ENCODE assay signal across 8 cellular contexts in genomic region chr9:137550241-137550621, GRCh38. TPM values are rescaled to one million over a fixed set of nuclear protein-coding genes. Genes with fewer than 3 reads are reported as not detected.
A peak's percentile ranks its signal among the peaks of the same experiment; 100 is the strongest.
DNase-seq lines count a peak whose midpoint lies in the region; ATAC-seq and TF ChIP-seq lines count a peak whose summit lies in the region.

PNPLA7 (minus strand) TSS chr9:137550402; CDS start chr9:137550197, 205 bp downstream.

- H3K4me1 ChIP-seq in testis: peaks cover 9% of the 10 kb centered on the region

- peak within 1 kb of the TSS; percentile 80 to 81 for H3K27ac ChIP-seq in testis

- H3K9me3 Mint-ChIP-seq in activated naive CD4-positive, alpha-beta T cell treated with anti-CD3 and anti-CD28 coated beads for 36 hours: no peaks in the 10 kb centered on the region
- no peaks in the 10 kb centered on the region for H3K9me3 Mint-ChIP-seq in naive thymus-derived CD8-positive, alpha-beta T cell

- H3K4me1 Mint-ChIP-seq in activated naive CD4-positive, alpha-beta T cell treated with anti-CD3 and anti-CD28 coated beads for 36 hours (ENCODE audit: low read depth): peaks cover 23% of the 10 kb centered on the region
- H3K4me1 Mint-ChIP-seq in naive thymus-derived CD8-positive, alpha-beta T cell: peaks cover 4 to 32% (median 21%) of the 10 kb centered on the region in 4 donors

- TF ChIP-seq POLR2A in testis (IDR thresholded peaks at IDR 0.05): no peak

- peak within 1 kb of the TSS; percentile 68 for H3K4me3 Mint-ChIP-seq in activated naive CD4-positive, alpha-beta T cell treated with anti-CD3 and anti-CD28 coated beads for 36 hours
- peak within 1 kb of the TSS; percentile 85 to 96 (median 92) for H3K4me3 Mint-ChIP-seq in naive thymus-derived CD8-positive, alpha-beta T cell

- 3 to 6% methylated on average over 8 to 12 of the region's 13 CpGs for WGBS in testis, 2 donors

- no peak within 1 kb of the TSS for H3K27ac Mint-ChIP-seq in activated naive CD4-positive, alpha-beta T cell treated with anti-CD3 and anti-CD28 coated beads for 36 hours
- H3K27ac Mint-ChIP-seq in naive thymus-derived CD8-positive, alpha-beta T cell: peak within 1 kb of the TSS; percentile 71 to 93 (median 90)

- POLR2A ChIA-PET in naive thymus-derived CD8-positive, alpha-beta T cell (lab: Charles Lee): interaction anchor here (0.6 to 3.7 kb wide), 9 partner anchors 12 to 1011 kb away, joined by 3 to 25 read pairs (median 3); partner anchors contain the start of genes DPH7, NELFB and NSMF

- no peaks in the 10 kb centered on the region for H3K9me3 ChIP-seq in testis

- H3K36me3 Mint-ChIP-seq in activated naive CD4-positive, alpha-beta T cell treated with anti-CD3 and anti-CD28 coated beads for 36 hours (ENCODE audit: low read depth): peaks cover 3% of the 10 kb centered on the region
- H3K36me3 Mint-ChIP-seq in naive thymus-derived CD8-positive, alpha-beta T cell: peaks cover 0 to 9% (median under 1%) of the 10 kb centered on the region in 3 donors

- DNase-seq in DMS 273 (lab: John Stamatoyannopoulos, UW; ENCODE audit: unreplicated experiment): peak; percentile 94
- peak; percentile 31 to 42 for DNase-seq in Kasumi-1 (lab: John Stamatoyannopoulos, UW)
- peak; percentile 67 for DNase-seq in RPMI7951 (ENCODE audit: low read depth)
- peak; percentile 68 for DNase-seq in activated naive CD4-positive, alpha-beta T cell treated with anti-CD3 and anti-CD28 coated beads for 36 hours
- DNase-seq in fibroblast of villous mesenchyme (ENCODE audit: low read depth): peak; percentile 83
- peak; percentile 30 to 77 (median 38) for DNase-seq in naive thymus-derived CD8-positive, alpha-beta T cell
- peak; percentile 93 for DNase-seq in testis

- H3K4me3 ChIP-seq in fibroblast of villous mesenchyme (ENCODE audit: low read depth, low read length): peak within 1 kb of the TSS; percentile 69
- H3K4me3 ChIP-seq in testis: peak within 1 kb of the TSS; percentile 71 to 83

- intact Hi-C loops in activated naive CD4-positive, alpha-beta T cell treated with anti-CD3 and anti-CD28 coated beads for 36 hours (cut with micrococcal nuclease): loop anchor here (1.0 to 2.0 kb wide), 2 partner anchors 15 to 29 kb away; partner anchors contain the start of gene DPH7
- intact Hi-C loops in testis (cut with DNase I; ENCODE audit: low total_unique reads): no loop called here

- no peaks in the 10 kb centered on the region for H3K27me3 Mint-ChIP-seq in activated naive CD4-positive, alpha-beta T cell treated with anti-CD3 and anti-CD28 coated beads for 36 hours (ENCODE audit: low read depth)
- H3K27me3 Mint-ChIP-seq in naive thymus-derived CD8-positive, alpha-beta T cell: no peaks in the 10 kb centered on the region

- ATAC-seq in naive thymus-derived CD8-positive, alpha-beta T cell: peak; percentile 20 to 34
- ATAC-seq in GM18861 (IDR thresholded peaks at IDR 0.05; ENCODE audit: unreplicated experiment): no peak

- no peaks in the 10 kb centered on the region for H3K36me3 ChIP-seq in testis (ENCODE audit: low read depth, missing control alignments)

- CTCF ChIA-PET in activated naive CD4-positive, alpha-beta T cell treated with anti-CD3 and anti-CD28 coated beads for 36 hours (lab: Charles Lee): interaction anchor here (0.6 kb wide), 2 partner anchors 15 to 27 kb away, joined by 3 read pairs; no protein-coding TSS in a partner anchor

- no peaks in the 10 kb centered on the region for H3K27me3 ChIP-seq in testis

- TF ChIP-seq CTCF in fibroblast of villous mesenchyme (IDR thresholded peaks at IDR 0.05; ENCODE audit: insufficient read depth, low read depth, low read length) (no peak), testis (IDR thresholded peaks at IDR 0.05) (no peak)

RNA-seq across cellular contexts. Expression of gene PNPLA7, which starts in this region (rescaled TPM):
- total RNA-seq in RPMI7951 (2014; rRNA removed; shearing (Covaris generic)): not detected in 2 replicates
- 1 to 10 TPM; 2.8 to 3.1 TPM for total RNA-seq in activated naive CD4-positive, alpha-beta T cell treated with anti-CD3 and anti-CD28 coated beads for 36 hours
- 0.64 and 1.3 TPM in 2 replicates for total RNA-seq in fibroblast of villous mesenchyme
- total RNA-seq in naive thymus-derived CD8-positive, alpha-beta T cell: 10 to 100 TPM; 14.5 to 15.7 TPM
- polyA plus RNA-seq in naive thymus-derived CD8-positive, alpha-beta T cell: 1 to 10 TPM; 1.2 to 2.3 (median 1.9) TPM
- 10 to 100 TPM; 10.9 to 17.8 TPM for total RNA-seq in testis
- polyA plus RNA-seq in testis (ENCODE audit: insufficient read depth, low read depth, low replicate concordance): 4.2 TPM

Comparison
In these comparisons a context has a peak if more than half of its experiments do, and no peak if none do; other contexts are left out.
1. Peak in DNase-seq in RPMI7951; RNA of the gene not detected or under 1 TPM.
2. DNase-seq: peak in every context shown above with its lines; median percentile 94 in DMS 273; 93 in testis; 83 in fibroblast of villous mesenchyme; 68 in activated naive CD4-positive, alpha-beta T cell treated with anti-CD3 and anti-CD28 coated beads for 36 hours; 67 in RPMI7951; 38 in naive thymus-derived CD8-positive, alpha-beta T cell; 36 in Kasumi-1.